1 cellular context compared by ENCODE assay signal in the genomic region with DNA sequence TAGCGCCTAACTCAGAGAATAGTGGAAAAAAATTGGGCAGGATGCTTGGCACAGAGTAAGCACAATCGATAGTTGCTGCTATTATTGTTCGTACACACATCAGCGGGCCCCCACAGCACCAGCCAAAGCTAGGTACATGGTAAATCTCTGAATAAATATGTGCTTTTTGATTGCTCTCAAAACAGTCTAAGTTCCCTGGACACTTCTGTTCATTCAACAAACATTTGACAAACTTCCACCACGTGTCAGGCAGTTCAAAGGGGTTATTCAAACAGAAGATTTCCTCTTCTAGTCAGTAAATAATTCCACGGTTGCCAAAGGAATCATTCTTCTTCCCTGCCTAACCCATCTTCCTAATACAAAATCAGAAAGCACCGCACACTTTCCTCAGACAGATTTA.
TF ChIP-seq lines count a peak whose summit lies in the region.

No MANE protein-coding gene starts in this region.

TF ChIP-seq in HepG2, 621 proteins besides CTCF, POLR2A, EP300 and RAD21 (continued from another document and continues in another):
- TF ChIP-seq, protein P1, sequence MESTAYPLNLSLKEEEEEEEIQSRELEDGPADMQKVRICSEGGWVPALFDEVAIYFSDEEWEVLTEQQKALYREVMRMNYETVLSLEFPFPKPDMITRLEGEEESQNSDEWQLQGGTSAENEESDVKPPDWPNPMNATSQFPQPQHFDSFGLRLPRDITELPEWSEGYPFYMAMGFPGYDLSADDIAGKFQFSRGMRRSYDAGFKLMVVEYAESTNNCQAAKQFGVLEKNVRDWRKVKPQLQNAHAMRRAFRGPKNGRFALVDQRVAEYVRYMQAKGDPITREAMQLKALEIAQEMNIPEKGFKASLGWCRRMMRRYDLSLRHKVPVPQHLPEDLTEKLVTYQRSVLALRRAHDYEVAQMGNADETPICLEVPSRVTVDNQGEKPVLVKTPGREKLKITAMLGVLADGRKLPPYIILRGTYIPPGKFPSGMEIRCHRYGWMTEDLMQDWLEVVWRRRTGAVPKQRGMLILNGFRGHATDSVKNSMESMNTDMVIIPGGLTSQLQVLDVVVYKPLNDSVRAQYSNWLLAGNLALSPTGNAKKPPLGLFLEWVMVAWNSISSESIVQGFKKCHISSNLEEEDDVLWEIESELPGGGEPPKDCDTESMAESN (CRISPR knock-in tag; conservative IDR thresholded peaks at IDR 0.05) = 0 out of 2 replicates have a peak, but pooled peaks have one; percentile 33
- 0 out of 2 replicates have a peak, but pooled peaks have one; percentile 45 for TF ChIP-seq MIER2 (CRISPR knock-in tag; IDR thresholded peaks at IDR 0.05)
- TF ChIP-seq GTF2F1 (IDR thresholded peaks at IDR 0.05; ENCODE audit: low read length) = no peak
- TF ChIP-seq JUN (CRISPR knock-in tag; IDR thresholded peaks at IDR 0.05) = no peak
- no peak for TF ChIP-seq ZNF549 (CRISPR knock-in tag; IDR thresholded peaks at IDR 0.05)
- TF ChIP-seq ZNF558 (CRISPR knock-in tag; IDR thresholded peaks at IDR 0.05; ENCODE audit: borderline replicate concordance) = no peak
- TF ChIP-seq ZNF431 (CRISPR knock-in tag; IDR thresholded peaks at IDR 0.05; ENCODE audit: borderline replicate concordance, low read depth) = peak; percentile 21; the same call in 1 of the 2 replicates
- TF ChIP-seq REXO4 (CRISPR knock-in tag; IDR thresholded peaks at IDR 0.05; ENCODE audit: borderline replicate concordance) = no peak
- TF ChIP-seq SP1 (IDR thresholded peaks at IDR 0.05) = no peak
- no peak for TF ChIP-seq SP1 (CRISPR knock-in tag; IDR thresholded peaks at IDR 0.05)
- TF ChIP-seq MYNN (CRISPR knock-in tag; IDR thresholded peaks at IDR 0.05; ENCODE audit: low read depth) = no peak
- TF ChIP-seq ZNF841 (CRISPR knock-in tag; IDR thresholded peaks at IDR 0.05; ENCODE audit: borderline replicate concordance) = no peak
- no peak for TF ChIP-seq ZNF674 (CRISPR knock-in tag; IDR thresholded peaks at IDR 0.05; ENCODE audit: low read depth)
- TF ChIP-seq, protein P2, sequence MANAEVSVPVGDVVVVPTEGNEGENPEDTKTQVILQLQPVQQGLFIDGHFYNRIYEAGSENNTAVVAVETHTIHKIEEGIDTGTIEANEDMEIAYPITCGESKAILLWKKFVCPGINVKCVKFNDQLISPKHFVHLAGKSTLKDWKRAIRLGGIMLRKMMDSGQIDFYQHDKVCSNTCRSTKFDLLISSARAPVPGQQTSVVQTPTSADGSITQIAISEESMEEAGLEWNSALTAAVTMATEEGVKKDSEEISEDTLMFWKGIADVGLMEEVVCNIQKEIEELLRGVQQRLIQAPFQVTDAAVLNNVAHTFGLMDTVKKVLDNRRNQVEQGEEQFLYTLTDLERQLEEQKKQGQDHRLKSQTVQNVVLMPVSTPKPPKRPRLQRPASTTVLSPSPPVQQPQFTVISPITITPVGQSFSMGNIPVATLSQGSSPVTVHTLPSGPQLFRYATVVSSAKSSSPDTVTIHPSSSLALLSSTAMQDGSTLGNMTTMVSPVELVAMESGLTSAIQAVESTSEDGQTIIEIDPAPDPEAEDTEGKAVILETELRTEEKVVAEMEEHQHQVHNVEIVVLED (CRISPR knock-in tag; IDR thresholded peaks at IDR 0.05; ENCODE audit: borderline replicate concordance) = no peak
- TF ChIP-seq ZNF556 (CRISPR knock-in tag; IDR thresholded peaks at IDR 0.05; ENCODE audit: borderline replicate concordance) = no peak
- TF ChIP-seq ASH2L (IDR thresholded peaks at IDR 0.05; ENCODE audit: insufficient read length, low read depth, low read length) = peak; percentile 33
- no peak for TF ChIP-seq NFE2L1 (CRISPR knock-in tag; IDR thresholded peaks at IDR 0.05; ENCODE audit: borderline replicate concordance)
- no peak; the same call in 1 of the 2 replicates for TF ChIP-seq RNF2 (conservative IDR thresholded peaks at IDR 0.05; ENCODE audit: low read depth)
- TF ChIP-seq DNMT1 (CRISPR knock-in tag; IDR thresholded peaks at IDR 0.05) = no peak
- no peak for TF ChIP-seq SETDB1 (CRISPR knock-in tag; IDR thresholded peaks at IDR 0.05; ENCODE audit: borderline replicate concordance)
- peak; percentile 68; the same call in 1 of the 2 replicates for TF ChIP-seq HOXD1 (CRISPR knock-in tag; IDR thresholded peaks at IDR 0.05)
- TF ChIP-seq, protein P3, sequence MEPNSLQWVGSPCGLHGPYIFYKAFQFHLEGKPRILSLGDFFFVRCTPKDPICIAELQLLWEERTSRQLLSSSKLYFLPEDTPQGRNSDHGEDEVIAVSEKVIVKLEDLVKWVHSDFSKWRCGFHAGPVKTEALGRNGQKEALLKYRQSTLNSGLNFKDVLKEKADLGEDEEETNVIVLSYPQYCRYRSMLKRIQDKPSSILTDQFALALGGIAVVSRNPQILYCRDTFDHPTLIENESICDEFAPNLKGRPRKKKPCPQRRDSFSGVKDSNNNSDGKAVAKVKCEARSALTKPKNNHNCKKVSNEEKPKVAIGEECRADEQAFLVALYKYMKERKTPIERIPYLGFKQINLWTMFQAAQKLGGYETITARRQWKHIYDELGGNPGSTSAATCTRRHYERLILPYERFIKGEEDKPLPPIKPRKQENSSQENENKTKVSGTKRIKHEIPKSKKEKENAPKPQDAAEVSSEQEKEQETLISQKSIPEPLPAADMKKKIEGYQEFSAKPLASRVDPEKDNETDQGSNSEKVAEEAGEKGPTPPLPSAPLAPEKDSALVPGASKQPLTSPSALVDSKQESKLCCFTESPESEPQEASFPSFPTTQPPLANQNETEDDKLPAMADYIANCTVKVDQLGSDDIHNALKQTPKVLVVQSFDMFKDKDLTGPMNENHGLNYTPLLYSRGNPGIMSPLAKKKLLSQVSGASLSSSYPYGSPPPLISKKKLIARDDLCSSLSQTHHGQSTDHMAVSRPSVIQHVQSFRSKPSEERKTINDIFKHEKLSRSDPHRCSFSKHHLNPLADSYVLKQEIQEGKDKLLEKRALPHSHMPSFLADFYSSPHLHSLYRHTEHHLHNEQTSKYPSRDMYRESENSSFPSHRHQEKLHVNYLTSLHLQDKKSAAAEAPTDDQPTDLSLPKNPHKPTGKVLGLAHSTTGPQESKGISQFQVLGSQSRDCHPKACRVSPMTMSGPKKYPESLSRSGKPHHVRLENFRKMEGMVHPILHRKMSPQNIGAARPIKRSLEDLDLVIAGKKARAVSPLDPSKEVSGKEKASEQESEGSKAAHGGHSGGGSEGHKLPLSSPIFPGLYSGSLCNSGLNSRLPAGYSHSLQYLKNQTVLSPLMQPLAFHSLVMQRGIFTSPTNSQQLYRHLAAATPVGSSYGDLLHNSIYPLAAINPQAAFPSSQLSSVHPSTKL (CRISPR knock-in tag; IDR thresholded peaks at IDR 0.05) = peak; percentile 97
- TF ChIP-seq SKI (IDR thresholded peaks at IDR 0.05; ENCODE audit: partially characterized antibody) = peak; percentile 44
- TF ChIP-seq, protein P4, sequence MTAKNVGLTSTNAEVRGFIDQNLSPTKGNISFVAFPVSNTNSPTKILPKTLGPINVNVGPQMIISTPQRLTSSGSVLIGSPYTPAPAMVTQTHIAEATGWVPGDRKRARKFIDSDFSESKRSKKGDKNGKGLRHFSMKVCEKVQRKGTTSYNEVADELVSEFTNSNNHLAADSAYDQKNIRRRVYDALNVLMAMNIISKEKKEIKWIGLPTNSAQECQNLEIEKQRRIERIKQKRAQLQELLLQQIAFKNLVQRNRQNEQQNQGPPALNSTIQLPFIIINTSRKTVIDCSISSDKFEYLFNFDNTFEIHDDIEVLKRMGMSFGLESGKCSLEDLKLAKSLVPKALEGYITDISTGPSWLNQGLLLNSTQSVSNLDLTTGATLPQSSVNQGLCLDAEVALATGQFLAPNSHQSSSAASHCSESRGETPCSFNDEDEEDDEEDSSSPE (CRISPR knock-in tag; IDR thresholded peaks at IDR 0.05) = no peak
- TF ChIP-seq MAFK (conservative IDR thresholded peaks at IDR 0.05 in 1 of 2, IDR thresholded peaks at IDR 0.05 in 1 of 2; ENCODE audit: low read length in 2 of 2) = no peak
- no peak for TF ChIP-seq ZBTB42 (CRISPR knock-in tag; IDR thresholded peaks at IDR 0.05)
- peak; percentile 81; the same call in 1 of the 2 replicates for TF ChIP-seq ETV5 (CRISPR knock-in tag; IDR thresholded peaks at IDR 0.05; ENCODE audit: borderline replicate concordance)
- no peak for TF ChIP-seq ZNF383 (CRISPR knock-in tag; IDR thresholded peaks at IDR 0.05; ENCODE audit: borderline replicate concordance)
- TF ChIP-seq NR2F2 (IDR thresholded peaks at IDR 0.05; ENCODE audit: borderline replicate concordance, low read depth) = peak; percentile 93
- TF ChIP-seq, protein P5, sequence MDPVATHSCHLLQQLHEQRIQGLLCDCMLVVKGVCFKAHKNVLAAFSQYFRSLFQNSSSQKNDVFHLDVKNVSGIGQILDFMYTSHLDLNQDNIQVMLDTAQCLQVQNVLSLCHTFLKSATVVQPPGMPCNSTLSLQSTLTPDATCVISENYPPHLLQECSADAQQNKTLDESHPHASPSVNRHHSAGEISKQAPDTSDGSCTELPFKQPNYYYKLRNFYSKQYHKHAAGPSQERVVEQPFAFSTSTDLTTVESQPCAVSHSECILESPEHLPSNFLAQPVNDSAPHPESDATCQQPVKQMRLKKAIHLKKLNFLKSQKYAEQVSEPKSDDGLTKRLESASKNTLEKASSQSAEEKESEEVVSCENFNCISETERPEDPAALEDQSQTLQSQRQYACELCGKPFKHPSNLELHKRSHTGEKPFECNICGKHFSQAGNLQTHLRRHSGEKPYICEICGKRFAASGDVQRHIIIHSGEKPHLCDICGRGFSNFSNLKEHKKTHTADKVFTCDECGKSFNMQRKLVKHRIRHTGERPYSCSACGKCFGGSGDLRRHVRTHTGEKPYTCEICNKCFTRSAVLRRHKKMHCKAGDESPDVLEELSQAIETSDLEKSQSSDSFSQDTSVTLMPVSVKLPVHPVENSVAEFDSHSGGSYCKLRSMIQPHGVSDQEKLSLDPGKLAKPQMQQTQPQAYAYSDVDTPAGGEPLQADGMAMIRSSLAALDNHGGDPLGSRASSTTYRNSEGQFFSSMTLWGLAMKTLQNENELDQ (CRISPR knock-in tag; IDR thresholded peaks at IDR 0.05; ENCODE audit: borderline replicate concordance) = no peak
- TF ChIP-seq, protein P6, sequence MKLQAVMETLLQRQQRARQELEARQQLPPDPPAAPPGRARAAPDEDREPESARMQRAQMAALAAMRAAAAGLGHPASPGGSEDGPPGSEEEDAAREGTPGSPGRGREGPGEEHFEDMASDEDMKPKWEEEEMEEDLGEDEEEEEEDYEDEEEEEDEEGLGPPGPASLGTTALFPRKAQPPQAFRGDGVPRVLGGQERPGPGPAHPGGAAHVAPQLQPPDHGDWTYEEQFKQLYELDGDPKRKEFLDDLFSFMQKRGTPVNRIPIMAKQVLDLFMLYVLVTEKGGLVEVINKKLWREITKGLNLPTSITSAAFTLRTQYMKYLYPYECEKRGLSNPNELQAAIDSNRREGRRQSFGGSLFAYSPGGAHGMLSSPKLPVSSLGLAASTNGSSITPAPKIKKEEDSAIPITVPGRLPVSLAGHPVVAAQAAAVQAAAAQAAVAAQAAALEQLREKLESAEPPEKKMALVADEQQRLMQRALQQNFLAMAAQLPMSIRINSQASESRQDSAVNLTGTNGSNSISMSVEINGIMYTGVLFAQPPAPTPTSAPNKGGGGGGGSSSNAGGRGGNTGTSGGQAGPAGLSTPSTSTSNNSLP (IDR thresholded peaks at IDR 0.05; ENCODE audit: low read depth, low read length) = peak; percentile 75
- TF ChIP-seq, protein P7, sequence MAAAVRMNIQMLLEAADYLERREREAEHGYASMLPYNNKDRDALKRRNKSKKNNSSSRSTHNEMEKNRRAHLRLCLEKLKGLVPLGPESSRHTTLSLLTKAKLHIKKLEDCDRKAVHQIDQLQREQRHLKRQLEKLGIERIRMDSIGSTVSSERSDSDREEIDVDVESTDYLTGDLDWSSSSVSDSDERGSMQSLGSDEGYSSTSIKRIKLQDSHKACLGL (CRISPR knock-in tag; IDR thresholded peaks at IDR 0.05) = no peak
- peak; percentile 60; the same call in 1 of the 2 replicates for TF ChIP-seq GATA4 (IDR thresholded peaks at IDR 0.05; ENCODE audit: borderline replicate concordance, low read depth)
- no peak for TF ChIP-seq ZKSCAN1 (IDR thresholded peaks at IDR 0.05; ENCODE audit: low read length)
- no peak for TF ChIP-seq ZNF326 (CRISPR knock-in tag; IDR thresholded peaks at IDR 0.05; ENCODE audit: borderline replicate concordance)
- no peak for TF ChIP-seq SMARCE1 (IDR thresholded peaks at IDR 0.05; ENCODE audit: borderline replicate concordance)
- TF ChIP-seq ZNF607 (CRISPR knock-in tag; IDR thresholded peaks at IDR 0.05; ENCODE audit: borderline replicate concordance) = no peak
- TF ChIP-seq HNF4A (CRISPR knock-in tag; IDR thresholded peaks at IDR 0.05) = peak; percentile 59
- no peak; the same call in 1 of the 2 replicates for TF ChIP-seq KLF12 (CRISPR knock-in tag; IDR thresholded peaks at IDR 0.05; ENCODE audit: borderline replicate concordance)
- TF ChIP-seq, protein P8, sequence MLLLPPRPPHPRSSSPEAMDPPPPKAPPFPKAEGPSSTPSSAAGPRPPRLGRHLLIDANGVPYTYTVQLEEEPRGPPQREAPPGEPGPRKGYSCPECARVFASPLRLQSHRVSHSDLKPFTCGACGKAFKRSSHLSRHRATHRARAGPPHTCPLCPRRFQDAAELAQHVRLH (CRISPR knock-in tag; IDR thresholded peaks at IDR 0.05; ENCODE audit: borderline replicate concordance, low read depth) = no peak
- TF ChIP-seq, protein P9, sequence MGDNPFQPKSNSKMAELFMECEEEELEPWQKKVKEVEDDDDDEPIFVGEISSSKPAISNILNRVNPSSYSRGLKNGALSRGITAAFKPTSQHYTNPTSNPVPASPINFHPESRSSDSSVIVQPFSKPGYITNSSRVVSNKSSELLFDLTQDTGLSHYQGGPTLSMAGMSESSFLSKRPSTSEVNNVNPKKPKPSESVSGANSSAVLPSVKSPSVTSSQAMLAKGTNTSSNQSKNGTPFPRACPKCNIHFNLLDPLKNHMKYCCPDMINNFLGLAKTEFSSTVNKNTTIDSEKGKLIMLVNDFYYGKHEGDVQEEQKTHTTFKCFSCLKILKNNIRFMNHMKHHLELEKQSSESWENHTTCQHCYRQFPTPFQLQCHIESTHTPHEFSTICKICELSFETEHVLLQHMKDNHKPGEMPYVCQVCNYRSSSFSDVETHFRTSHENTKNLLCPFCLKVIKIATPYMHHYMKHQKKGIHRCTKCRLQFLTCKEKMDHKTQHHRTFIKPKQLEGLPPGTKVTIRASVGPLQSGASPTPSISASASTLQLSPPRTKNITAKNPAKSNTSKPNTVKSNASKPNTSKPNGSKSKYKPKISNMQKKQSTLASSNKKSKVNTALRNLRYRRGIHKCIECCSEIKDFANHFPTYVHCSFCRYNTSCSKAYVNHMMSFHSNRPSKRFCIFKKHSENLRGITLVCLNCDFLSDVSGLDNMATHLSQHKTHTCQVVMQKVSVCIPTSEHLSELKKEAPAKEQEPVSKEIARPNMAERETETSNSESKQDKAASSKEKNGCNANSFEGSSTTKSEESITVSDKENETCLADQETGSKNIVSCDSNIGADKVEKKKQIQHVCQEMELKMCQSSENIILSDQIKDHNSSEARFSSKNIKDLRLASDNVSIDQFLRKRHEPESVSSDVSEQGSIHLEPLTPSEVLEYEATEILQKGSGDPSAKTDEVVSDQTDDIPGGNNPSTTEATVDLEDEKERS (CRISPR knock-in tag; IDR thresholded peaks at IDR 0.05) = no peak
- TF ChIP-seq NR2F6 (IDR thresholded peaks at IDR 0.05) = peak; percentile 95
- TF ChIP-seq NR2F6 (CRISPR knock-in tag; IDR thresholded peaks at IDR 0.05) = peak; percentile 92
- TF ChIP-seq RBM22 (optimal IDR thresholded peaks at IDR 0.05; ENCODE audit: low read length) = no peak
- no peak for TF ChIP-seq PAWR (CRISPR knock-in tag; IDR thresholded peaks at IDR 0.05; ENCODE audit: borderline replicate concordance)
- TF ChIP-seq CCDC6 (CRISPR knock-in tag; IDR thresholded peaks at IDR 0.05) = no peak
- no peak for TF ChIP-seq FOXA1 (IDR thresholded peaks at IDR 0.05)
- TF ChIP-seq FOXA1 (CRISPR knock-in tag; IDR thresholded peaks at IDR 0.05) = peak; percentile 88
